ENCODE assay signal across 17 cellular contexts in the genomic region with DNA sequence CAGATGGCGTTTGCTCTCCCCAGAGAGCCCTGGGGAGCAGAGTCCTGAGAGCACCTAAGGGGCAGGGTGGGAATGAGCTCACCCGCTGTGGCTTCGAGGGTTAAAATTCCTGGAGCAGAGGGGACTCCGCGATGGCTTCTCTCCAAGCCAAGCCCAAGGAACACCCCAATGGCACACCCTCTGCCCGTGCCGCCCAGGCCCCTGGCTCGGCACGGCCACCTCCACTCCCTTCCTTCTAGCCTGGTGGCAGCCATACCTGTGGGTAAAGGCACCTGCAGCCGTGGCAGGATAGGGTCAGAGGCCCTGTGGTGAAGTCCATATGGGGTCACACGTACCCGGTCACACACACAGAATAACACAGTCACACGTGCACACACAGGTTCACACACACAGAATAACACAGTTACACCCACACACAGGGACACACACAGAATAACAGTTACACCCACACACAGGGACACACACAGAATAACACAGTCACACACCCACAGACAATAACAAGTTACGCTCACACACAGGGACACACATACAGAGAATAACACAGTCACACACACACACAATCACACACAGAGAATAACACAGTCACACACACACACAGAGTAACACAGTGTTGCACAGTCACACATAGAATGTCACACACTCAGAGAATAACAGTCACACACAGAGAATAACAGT. TPM values are rescaled to one million over a fixed set of nuclear protein-coding genes. Genes with fewer than 3 reads are reported as not detected.
DNase-seq lines count a peak whose midpoint lies in the region; ATAC-seq, FAIRE-seq and TF ChIP-seq lines count a peak whose summit lies in the region.
"Had no signal": no experiment of that assay in that cellular context is flagged by ENCODE, and none has a peak within 500 bp of the region (broad histone marks: within the 10 kb centered on the region; RNA-seq: fewer than 3 reads in every experiment).

No MANE protein-coding gene starts in this region.

- no peak for TF ChIP-seq POLR2A in HepG2 (IDR thresholded peaks at IDR 0.05; ENCODE audit: insufficient read depth in 1 of 2, low read depth in 2 of 2, low read length in 2 of 2)

- no peak overlapping the region for H3K4me2 ChIP-seq in HepG2 (ENCODE audit: low read depth, low read length)

- H3K9ac ChIP-seq in HepG2 (ENCODE audit: insufficient read depth, low read depth, low read length): no peak overlapping the region

- H3K27me3 Mint-ChIP-seq in activated T-helper 1 cell treated with anti-CD3 and anti-CD28 coated beads, Interleukin-12 subunit alpha, Interleukin-12 subunit beta, Interleukin-2, Interleukin-4 antibody, amounts not matched to agents 30 ng/mL and 10 ng/mL and 1 ng/mL, durations not matched to agents 14 hours and 24 hours and 36 hours (ENCODE audit: insufficient read depth): no peaks in the 10 kb centered on the region

- no peak overlapping the region for H3K4me3 ChIP-seq in HEK293 (ENCODE audit: low read depth, low read length)
- no peak overlapping the region for H3K4me3 ChIP-seq in HepG2 (replicated peaks in 1 of 3; ENCODE audit: insufficient read depth in 1 of 3, low read depth in 2 of 3, low read length in 3 of 3)
- H3K4me3 ChIP-seq: HAP-1, SJCRH30 had no signal

- H3K27me3 ChIP-seq in HepG2 (ENCODE audit: control insufficient read depth in 1 of 2, insufficient read depth in 2 of 2, low read length in 2 of 2): peaks cover 8 to 38% of the 10 kb centered on the region in 2 experiments
- H3K27me3 ChIP-seq: SJCRH30 had no signal

- H3K4me3 Mint-ChIP-seq in activated T-helper 1 cell treated with anti-CD3 and anti-CD28 coated beads, Interleukin-12 subunit alpha, Interleukin-12 subunit beta, Interleukin-2, Interleukin-4 antibody, amounts not matched to agents 30 ng/mL and 10 ng/mL and 1 ng/mL, durations not matched to agents 14 hours and 24 hours and 36 hours: no peak overlapping the region
- H3K4me3 Mint-ChIP-seq in stimulated activated effector memory CD8-positive, alpha-beta T cell treated with anti-CD3 and anti-CD28 coated beads, Interleukin-12 subunit alpha, Interleukin-12 subunit beta, amount 100 ng/mL, for 72 hours: no peak overlapping the region

- H3K27ac ChIP-seq in HEK293 (ENCODE audit: extremely low read depth, low read depth, low read length) (no peak overlapping the region), HepG2 (ENCODE audit: extremely low read length, insufficient read depth, low read length) (no peak overlapping the region)
- H3K27ac ChIP-seq: SJCRH30 had no signal

- no peak for TF ChIP-seq CTCF in HEK293 (tag by site-specific recombination; IDR thresholded peaks at IDR 0.05)
- no peak for TF ChIP-seq CTCF in HepG2 (CRISPR knock-in tag; IDR thresholded peaks at IDR 0.05)

- no peaks in the 10 kb centered on the region for H3K4me1 ChIP-seq in HEK293 (ENCODE audit: control insufficient read depth, insufficient read depth, low read length)
- H3K4me1 ChIP-seq in HepG2 (ENCODE audit: insufficient read depth, low read length): no peaks in the 10 kb centered on the region
- H3K4me1 ChIP-seq: HAP-1 had no signal

- no peak for TF ChIP-seq EP300 in HepG2 (IDR thresholded peaks at IDR 0.05; ENCODE audit: low read depth in 2 of 2, low read length in 2 of 2)
- no peak for TF ChIP-seq EP300 in HepG2 (CRISPR knock-in tag; IDR thresholded peaks at IDR 0.05; ENCODE audit: borderline replicate concordance)

- no peak for DNase-seq in activated T-helper 1 cell treated with anti-CD3 and anti-CD28 coated beads, Interleukin-12 subunit alpha, Interleukin-12 subunit beta, Interleukin-2, Interleukin-4 antibody, amounts not matched to agents 30 ng/mL and 10 ng/mL and 1 ng/mL, durations not matched to agents 14 hours and 24 hours and 36 hours (ENCODE audit: low spot score)
- DNase-seq in HepG2 (ENCODE audit: low spot score): no peak
- no peak for DNase-seq in stimulated activated effector memory CD8-positive, alpha-beta T cell treated with anti-CD3 and anti-CD28 coated beads, Interleukin-12 subunit alpha, Interleukin-12 subunit beta, amount 100 ng/mL, for 72 hours (ENCODE audit: low spot score in 2 of 2)
- DNase-seq in hippocampal formation (lab: John Stamatoyannopoulos, UW): no peak
- no peak for DNase-seq in activated CD4-positive, alpha-beta T cell treated with anti-CD3 and anti-CD28 coated beads for 48 hours
- DNase-seq in NCI-H2171 treated with DMSO at 0.1 percent for 48 hours (lab: John Stamatoyannopoulos, UW): no peak
- DNase-seq: ACHN, AML-193, NCI-H187, NCI-H446, NCI-H69, RPMI8226, SJCRH30 had no signal

- WGBS in HepG2 (ENCODE audit: low lambda C conversion rate): 51% methylated on average over 13 of the region's 14 CpGs

- ATAC-seq in HepG2: no peak
- no peak for ATAC-seq in stimulated activated effector memory CD8-positive, alpha-beta T cell treated with anti-CD3 and anti-CD28 coated beads, Interleukin-12 subunit alpha, Interleukin-12 subunit beta, amount 100 ng/mL, for 72 hours

- no peaks in the 10 kb centered on the region for H3K79me2 ChIP-seq in HepG2 (ENCODE audit: insufficient read depth, low read length)

- H3K36me3 ChIP-seq in HEK293 (ENCODE audit: control insufficient read depth in 2 of 2, insufficient read depth in 1 of 2, low read length in 2 of 2) (no peaks in the 10 kb centered on the region), HepG2 (replicated peaks in 1 of 2; ENCODE audit: control insufficient read depth in 1 of 2, insufficient read depth in 2 of 2, low read length in 2 of 2) (no peaks in the 10 kb centered on the region)
- H3K36me3 ChIP-seq: HAP-1, SJCRH30 had no signal

- H4K20me1 ChIP-seq in HepG2 (ENCODE audit: insufficient read depth, low read length): no peaks in the 10 kb centered on the region

- no peak overlapping the region for H2AFZ ChIP-seq in HepG2 (ENCODE audit: low read length)

- CTCF ChIA-PET in HEK293 (lab: Yijun Ruan, JAX): no interaction called here
- CTCF ChIA-PET in HepG2 (lab: Yijun Ruan, JAX; ENCODE audit: low intra/inter-chr PET ratio, low total read pairs): no interaction called here

- peaks cover 32% of the 10 kb centered on the region for H3K4me1 Mint-ChIP-seq in activated T-helper 1 cell treated with anti-CD3 and anti-CD28 coated beads, Interleukin-12 subunit alpha, Interleukin-12 subunit beta, Interleukin-2, Interleukin-4 antibody, amounts not matched to agents 30 ng/mL and 10 ng/mL and 1 ng/mL, durations not matched to agents 14 hours and 24 hours and 36 hours (ENCODE audit: low read depth)
- peaks cover 26% of the 10 kb centered on the region for H3K4me1 Mint-ChIP-seq in stimulated activated effector memory CD8-positive, alpha-beta T cell treated with anti-CD3 and anti-CD28 coated beads, Interleukin-12 subunit alpha, Interleukin-12 subunit beta, amount 100 ng/mL, for 72 hours

- FAIRE-seq in HepG2 (lab: Jason Lieb, UNC): peak; percentile 18

- in situ Hi-C loops in HepG2 (cut with HindIII; ENCODE audit: extremely low pct_ligation_motif_present, low pct_unique_long_range_greater_than_20kb): no loop called here

- no TSS peak for BruUV-seq in HepG2 (replicated peaks; lab: Mats Ljungman, UMichigan)

- H3K36me3 Mint-ChIP-seq in activated T-helper 1 cell treated with anti-CD3 and anti-CD28 coated beads, Interleukin-12 subunit alpha, Interleukin-12 subunit beta, Interleukin-2, Interleukin-4 antibody, amounts not matched to agents 30 ng/mL and 10 ng/mL and 1 ng/mL, durations not matched to agents 14 hours and 24 hours and 36 hours (ENCODE audit: low read depth): peaks cover 11% of the 10 kb centered on the region
- H3K36me3 Mint-ChIP-seq in stimulated activated effector memory CD8-positive, alpha-beta T cell treated with anti-CD3 and anti-CD28 coated beads, Interleukin-12 subunit alpha, Interleukin-12 subunit beta, amount 100 ng/mL, for 72 hours: no peaks in the 10 kb centered on the region

- POLR2A ChIA-PET in HEK293 (lab: Yijun Ruan, JAX) (no interaction called here), HepG2 (lab: Yijun Ruan, JAX) (no interaction called here)

- peak overlapping the region; percentile 1 for H3K27ac Mint-ChIP-seq in activated T-helper 1 cell treated with anti-CD3 and anti-CD28 coated beads, Interleukin-12 subunit alpha, Interleukin-12 subunit beta, Interleukin-2, Interleukin-4 antibody, amounts not matched to agents 30 ng/mL and 10 ng/mL and 1 ng/mL, durations not matched to agents 14 hours and 24 hours and 36 hours
- H3K27ac Mint-ChIP-seq in stimulated activated effector memory CD8-positive, alpha-beta T cell treated with anti-CD3 and anti-CD28 coated beads, Interleukin-12 subunit alpha, Interleukin-12 subunit beta, amount 100 ng/mL, for 72 hours: peak overlapping the region; percentile 50

- no peaks in the 10 kb centered on the region for H3K9me3 ChIP-seq in HEK293 (ENCODE audit: control insufficient read depth, insufficient read depth, low read depth, low read length)
- no peaks in the 10 kb centered on the region for H3K9me3 ChIP-seq in HepG2 (ENCODE audit: low read length)

- no peak for TF ChIP-seq RAD21 in HepG2 (CRISPR knock-in tag; IDR thresholded peaks at IDR 0.05)

- peaks cover 18% of the 10 kb centered on the region for H3K9me3 Mint-ChIP-seq in activated T-helper 1 cell treated with anti-CD3 and anti-CD28 coated beads, Interleukin-12 subunit alpha, Interleukin-12 subunit beta, Interleukin-2, Interleukin-4 antibody, amounts not matched to agents 30 ng/mL and 10 ng/mL and 1 ng/mL, durations not matched to agents 14 hours and 24 hours and 36 hours
- H3K9me3 Mint-ChIP-seq in stimulated activated effector memory CD8-positive, alpha-beta T cell treated with anti-CD3 and anti-CD28 coated beads, Interleukin-12 subunit alpha, Interleukin-12 subunit beta, amount 100 ng/mL, for 72 hours: peaks cover 7% of the 10 kb centered on the region

- intact Hi-C loops in activated T-helper 1 cell treated with anti-CD3 and anti-CD28 coated beads, Interleukin-12 subunit alpha, Interleukin-12 subunit beta, Interleukin-2, Interleukin-4 antibody, amounts not matched to agents 30 ng/mL and 10 ng/mL and 1 ng/mL, durations not matched to agents 14 hours and 24 hours and 36 hours (cut with micrococcal nuclease): loop anchor here (10.0 kb wide), 1 partner anchor 485 kb away; no protein-coding TSS in a partner anchor
- intact Hi-C loops in HepG2 (cut with micrococcal nuclease; ENCODE audit: unreplicated experiment): no loop called here

RNA-seq across cellular contexts. Expression of a gene that starts 50.5 kb away (rescaled TPM):
- 19.4 and 21.1 TPM in 2 replicates for total RNA-seq in activated T-helper 1 cell treated with anti-CD3 and anti-CD28 coated beads, Interleukin-12 subunit alpha, Interleukin-12 subunit beta, Interleukin-2, Interleukin-4 antibody, amounts not matched to agents 30 ng/mL and 10 ng/mL and 1 ng/mL, durations not matched to agents 14 hours and 24 hours and 36 hours
- total RNA-seq in HepG2 (2016; rRNA removed; fragmentation: Illumina TruSeq; extraction: Trizol): 0.29 TPM in 1 of 2 replicates, not detected in the other
- not detected in 2 replicates for total RNA-seq in HepG2 (2016; cell fraction: cytosol; rRNA removed; fragmentation: Illumina TruSeq; extraction: Trizol; ENCODE audit: low read depth)
- total RNA-seq in HepG2 (2016; cell fraction: insoluble cytoplasmic fraction; rRNA removed; fragmentation: Illumina TruSeq; extraction: Trizol): 0.17 TPM in 1 of 2 replicates, not detected in the other
- 0.19 TPM in 1 of 2 replicates, not detected in the other for total RNA-seq in HepG2 (2016; cell fraction: membrane; rRNA removed; fragmentation: Illumina TruSeq; extraction: Trizol)
- total RNA-seq in HepG2 (2016; cell fraction: nucleus; rRNA removed; fragmentation: Illumina TruSeq; extraction: Trizol): not detected in 2 replicates
- polyA plus RNA-seq in HepG2 (2011; rRNA removed): 0.61 and 1.9 TPM in 2 replicates
- polyA plus RNA-seq in HepG2 (2011; cell fraction: cytosol; rRNA removed): 0.83 and 1.1 TPM in 2 replicates
- polyA plus RNA-seq in HepG2 (2011; cell fraction: nucleus; rRNA removed): 0.68 and 1.2 TPM in 2 replicates
- polyA plus RNA-seq in HepG2 (2012): 0.19 and 1.2 TPM in 2 replicates
- 0.24 TPM in 1 of 2 replicates, not detected in the other for polyA plus RNA-seq in HepG2 (2016; cell fraction: cytosol; fragmentation: Illumina TruSeq; extraction: Trizol; ENCODE audit: low read depth)
- polyA plus RNA-seq in HepG2 (2016; cell fraction: insoluble cytoplasmic fraction; fragmentation: Illumina TruSeq; extraction: Trizol; ENCODE audit: low read depth): not detected in 2 replicates
- polyA plus RNA-seq in HepG2 (2016; cell fraction: membrane; fragmentation: Illumina TruSeq; extraction: Trizol; ENCODE audit: low read depth): not detected in 2 replicates
- polyA plus RNA-seq in HepG2 (2016; cell fraction: nucleus; fragmentation: Illumina TruSeq; extraction: Trizol; ENCODE audit: insufficient read depth, low read depth): 0.85 and 1.1 TPM in 2 replicates
- not detected in 2 replicates for polyA minus RNA-seq in HepG2 (2011; rRNA and poly(A)+ RNA removed; ENCODE audit: low replicate concordance)
- not detected in 2 replicates for polyA minus RNA-seq in HepG2 (2011; cell fraction: cytosol; rRNA and poly(A)+ RNA removed)
- not detected in 2 replicates for polyA minus RNA-seq in HepG2 (2011; cell fraction: nucleus; rRNA and poly(A)+ RNA removed)
- total RNA-seq: HT1080, OCI-LY7, SJCRH30 had no signal

RNA-seq across cellular contexts. Expression of a gene that starts 56.9 kb away (rescaled TPM):
- total RNA-seq in activated T-helper 1 cell treated with anti-CD3 and anti-CD28 coated beads, Interleukin-12 subunit alpha, Interleukin-12 subunit beta, Interleukin-2, Interleukin-4 antibody, amounts not matched to agents 30 ng/mL and 10 ng/mL and 1 ng/mL, durations not matched to agents 14 hours and 24 hours and 36 hours: 121 TPM in 2 replicates
- 73.1 and 79.8 TPM in 2 replicates for total RNA-seq in HepG2 (2016; rRNA removed; fragmentation: Illumina TruSeq; extraction: Trizol)
- 177 and 237 TPM in 2 replicates for total RNA-seq in HepG2 (2016; cell fraction: cytosol; rRNA removed; fragmentation: Illumina TruSeq; extraction: Trizol; ENCODE audit: low read depth)
- 65.1 and 76.9 TPM in 2 replicates for total RNA-seq in HepG2 (2016; cell fraction: insoluble cytoplasmic fraction; rRNA removed; fragmentation: Illumina TruSeq; extraction: Trizol)
- total RNA-seq in HepG2 (2016; cell fraction: membrane; rRNA removed; fragmentation: Illumina TruSeq; extraction: Trizol): 185 and 204 TPM in 2 replicates
- total RNA-seq in HepG2 (2016; cell fraction: nucleus; rRNA removed; fragmentation: Illumina TruSeq; extraction: Trizol): 34.3 and 36.3 TPM in 2 replicates
- polyA plus RNA-seq in HepG2 (2011; rRNA removed): 27.3 and 35.4 TPM in 2 replicates
- polyA plus RNA-seq in HepG2 (2011; cell fraction: cytosol; rRNA removed): 41.8 and 45.9 TPM in 2 replicates
- polyA plus RNA-seq in HepG2 (2011; cell fraction: nucleus; rRNA removed): 13.6 and 17.3 TPM in 2 replicates
- 40.6 and 43.1 TPM in 2 replicates for polyA plus RNA-seq in HepG2 (2012)
- polyA plus RNA-seq in HepG2 (2016; cell fraction: cytosol; fragmentation: Illumina TruSeq; extraction: Trizol; ENCODE audit: low read depth): 290 and 368 TPM in 2 replicates
- 92.1 and 108 TPM in 2 replicates for polyA plus RNA-seq in HepG2 (2016; cell fraction: insoluble cytoplasmic fraction; fragmentation: Illumina TruSeq; extraction: Trizol; ENCODE audit: low read depth)
- 202 and 262 TPM in 2 replicates for polyA plus RNA-seq in HepG2 (2016; cell fraction: membrane; fragmentation: Illumina TruSeq; extraction: Trizol; ENCODE audit: low read depth)
- 52.7 and 59.5 TPM in 2 replicates for polyA plus RNA-seq in HepG2 (2016; cell fraction: nucleus; fragmentation: Illumina TruSeq; extraction: Trizol; ENCODE audit: insufficient read depth, low read depth)
- polyA minus RNA-seq in HepG2 (2011; rRNA and poly(A)+ RNA removed; ENCODE audit: low replicate concordance): 12.1 and 13.1 TPM in 2 replicates
- 14.9 and 15.7 TPM in 2 replicates for polyA minus RNA-seq in HepG2 (2011; cell fraction: cytosol; rRNA and poly(A)+ RNA removed)
- 29.1 and 31.0 TPM in 2 replicates for polyA minus RNA-seq in HepG2 (2011; cell fraction: nucleus; rRNA and poly(A)+ RNA removed)

Comparison
In these comparisons a context has a peak if more than half of its experiments do, and no peak if none do; other contexts are left out.
1. RNA of a gene that starts 50.5 kb away (total RNA-seq): 19.4 to 21.1 TPM in activated T-helper 1 cell treated with anti-CD3 and anti-CD28 coated beads, Interleukin-12 subunit alpha, Interleukin-12 subunit beta, Interleukin-2, Interleukin-4 antibody, amounts not matched to agents 30 ng/mL and 10 ng/mL and 1 ng/mL, durations not matched to agents 14 hours and 24 hours and 36 hours; 0.17 to 0.29 TPM in HepG2; every median in the first group is over 10 times any median in the second.